In the genomic region with DNA sequence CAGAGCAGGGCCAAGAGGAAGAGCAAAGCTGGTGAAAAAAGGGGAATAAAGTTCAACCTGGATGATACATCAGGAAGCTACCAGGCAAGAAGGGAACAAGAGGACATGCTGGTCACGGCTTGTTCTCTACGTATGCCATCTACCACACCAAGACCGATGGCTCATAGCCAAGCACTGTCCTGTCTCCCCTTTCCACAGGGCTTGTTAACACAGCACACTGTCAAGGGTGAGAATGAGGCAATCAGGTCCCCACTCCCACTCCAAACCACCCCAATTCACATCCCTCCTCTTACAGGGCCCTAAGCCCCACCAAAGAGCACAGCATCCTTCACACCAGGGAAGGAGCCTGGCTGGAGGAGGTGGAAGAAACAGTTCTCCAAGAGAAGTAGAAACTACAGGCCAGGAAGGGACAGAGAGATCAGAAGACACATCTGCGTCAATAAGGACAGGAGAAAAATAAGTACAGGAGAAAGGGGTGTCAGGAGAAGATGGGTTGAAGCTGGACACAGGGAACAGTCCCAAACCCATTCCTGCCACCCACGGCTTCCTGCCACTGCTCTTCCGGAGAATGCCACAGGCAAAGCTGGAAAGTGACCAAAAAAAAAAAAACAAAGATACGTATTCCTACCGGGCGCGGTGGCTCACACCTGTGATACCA, we compare ENCODE assay signal across 8 cellular contexts. TPM values are rescaled to one million over a fixed set of nuclear protein-coding genes. Genes with fewer than 3 reads are reported as not detected.
DNase-seq lines count a peak whose midpoint lies in the region; ATAC-seq, FAIRE-seq and TF ChIP-seq lines count a peak whose summit lies in the region.

No MANE protein-coding gene starts in this region.

- TF ChIP-seq CTCF in cardiac muscle cell (IDR thresholded peaks at IDR 0.05; ENCODE audit: low read depth, low read length) (no peak), astrocyte of the spinal cord (IDR thresholded peaks at IDR 0.05; ENCODE audit: low read depth, low read length) (no peak), lower lobe of right lung (IDR thresholded peaks at IDR 0.05) (no peak), uterus (IDR thresholded peaks at IDR 0.05) (no peak), D721Med (IDR thresholded peaks at IDR 0.05; ENCODE audit: insufficient read depth, missing control alignments) (no peak)

- H3K27me3 ChIP-seq in cardiac muscle cell (no peaks in the 10 kb centered on the region), lower lobe of right lung (ENCODE audit: low read depth) (no peaks in the 10 kb centered on the region), uterus (no peaks in the 10 kb centered on the region)

- no peak for FAIRE-seq in D721Med (lab: Jason Lieb, UNC)

- intact Hi-C loops in Right ventricle myocardium superior (cut with DNase I) (loop anchor here (5.0 kb wide), 1 partner anchor 46 kb away; no protein-coding TSS in a partner anchor), lower lobe of right lung (cut with DNase I) (no loop called here), uterus (cut with DNase I; ENCODE audit: low total_unique reads) (no loop called here)

- in situ Hi-C loops in astrocyte of the spinal cord (cut with HindIII; ENCODE audit: low sequenced_read_pairs), result no loop called here

- H3K4me1 ChIP-seq in cardiac muscle cell (ENCODE audit: low read depth), result peaks cover 38% of the 10 kb centered on the region
- H3K4me1 ChIP-seq in lower lobe of right lung, result peaks cover 71% of the 10 kb centered on the region
- H3K4me1 ChIP-seq in uterus, result peaks cover 3 to 8% of the 10 kb centered on the region in 2 donors

- H3K36me3 ChIP-seq in cardiac muscle cell (peaks cover 11% of the 10 kb centered on the region), lower lobe of right lung (peaks cover 27% of the 10 kb centered on the region), uterus (no peaks in the 10 kb centered on the region)

- no peak for ATAC-seq in Right ventricle myocardium superior (ENCODE audit: poor library complexity)
- no peak for ATAC-seq in lower lobe of right lung

- no peaks in the 10 kb centered on the region for H3K9me3 ChIP-seq in cardiac muscle cell (ENCODE audit: low read depth)
- H3K9me3 ChIP-seq in lower lobe of right lung, result no peaks in the 10 kb centered on the region
- H3K9me3 ChIP-seq in uterus, result no peaks in the 10 kb centered on the region

- DNase-seq in cardiac muscle cell (ENCODE audit: low read depth in 1 of 2, low spot score in 1 of 2), result no peak
- no peak for DNase-seq in Right ventricle myocardium superior
- no peak for DNase-seq in astrocyte of the spinal cord (ENCODE audit: low read depth, low spot score)
- no peak for DNase-seq in lower lobe of right lung
- DNase-seq in uterus, result peak; percentile 45 to 71
- no peak for DNase-seq in D341Med (ENCODE audit: low spot score)
- no peak for DNase-seq in GM19240 (ENCODE audit: insufficient read length, low spot score)
- no peak for DNase-seq in D721Med (ENCODE audit: insufficient read length, low spot score)

- TF ChIP-seq POLR2A in uterus (IDR thresholded peaks at IDR 0.05), result no peak

- H3K27ac ChIP-seq in cardiac muscle cell, result peak overlapping the region; percentile 98
- H3K27ac ChIP-seq in lower lobe of right lung, result peak overlapping the region; percentile 98
- H3K27ac ChIP-seq in uterus, result peak overlapping the region; percentile 99

- H3K4me3 ChIP-seq in cardiac muscle cell, result no peak overlapping the region
- H3K4me3 ChIP-seq in astrocyte of the spinal cord (ENCODE audit: low read depth, low read length), result peak overlapping the region; percentile 17
- peak overlapping the region; percentile 83 for H3K4me3 ChIP-seq in lower lobe of right lung
- H3K4me3 ChIP-seq in uterus, result peak overlapping the region in 1 of 2 donors; percentile 37

RNA-seq across cellular contexts. Expression of gene SHC1, which starts 0.9 kb away (rescaled TPM):
- 80.0 and 80.3 TPM in 2 replicates for total RNA-seq in cardiac muscle cell
- 66.8 and 70.7 TPM in 2 replicates for polyA plus RNA-seq in cardiac muscle cell
- total RNA-seq in Right ventricle myocardium superior, result 52.7 TPM
- total RNA-seq in lower lobe of right lung, result 94.8 TPM
- total RNA-seq in uterus, result 100 to 1,000 TPM in 2 of 4 donors, 10 to 100 TPM in 2; 93.5 to 149 (median 101) TPM

RNA-seq across cellular contexts. Expression of gene CKS1B, which starts 3.0 kb away (rescaled TPM):
- total RNA-seq in cardiac muscle cell, result 52.9 and 96.5 TPM in 2 replicates
- polyA plus RNA-seq in cardiac muscle cell, result 157 and 337 TPM in 2 replicates
- 15.5 TPM for total RNA-seq in Right ventricle myocardium superior
- total RNA-seq in lower lobe of right lung, result 28.5 TPM
- 10 to 100 TPM; 14.1 to 52.7 (median 22.8) TPM for total RNA-seq in uterus

RNA-seq across cellular contexts. Expression of gene PYGO2, which starts 9.9 kb away (rescaled TPM):
- total RNA-seq in cardiac muscle cell (45.6 and 48.0 TPM in 2 replicates), Right ventricle myocardium superior (13.2 TPM), lower lobe of right lung (27.4 TPM), uterus (10 to 100 TPM in 3 of 4 donors, 1 to 10 TPM in 1; 10.0 to 36.4 (median 15.9) TPM)
- polyA plus RNA-seq in cardiac muscle cell, result 45.3 and 49.2 TPM in 2 replicates

RNA-seq across cellular contexts. Expression of gene FLAD1, which starts 11.7 kb away (rescaled TPM):
- total RNA-seq in cardiac muscle cell (34.3 and 39.7 TPM in 2 replicates), Right ventricle myocardium superior (34.7 TPM), lower lobe of right lung (31.9 TPM), uterus (10 to 100 TPM; 12.6 to 33.8 (median 20.7) TPM)
- 59.2 and 60.8 TPM in 2 replicates for polyA plus RNA-seq in cardiac muscle cell

RNA-seq across cellular contexts. Expression of gene PBXIP1, which starts 15.6 kb away (rescaled TPM):
- 155 and 161 TPM in 2 replicates for total RNA-seq in cardiac muscle cell
- polyA plus RNA-seq in cardiac muscle cell, result 93.7 and 108 TPM in 2 replicates
- 49.2 TPM for total RNA-seq in Right ventricle myocardium superior
- total RNA-seq in lower lobe of right lung, result 68.1 TPM
- total RNA-seq in uterus, result 100 to 1,000 TPM in 1 of 4 donors, 10 to 100 TPM in 3; 34.4 to 151 (median 88.6) TPM

Comparison
In these comparisons a context has a peak if more than half of its experiments do, and no peak if none do; other contexts are left out.
1. DNase-seq: peak in uterus (2 of 2); none in cardiac muscle cell (0 of 2), Right ventricle myocardium superior (single experiment), astrocyte of the spinal cord (single experiment), lower lobe of right lung (single experiment), D341Med (single experiment), GM19240 (single experiment) and D721Med (single experiment).
2. Peak in every context shown above with its lines, with median percentiles within 50 percentile points of each other: H3K27ac ChIP-seq.